Comparison of ENCODE assay signal across 14 cellular contexts in the genomic region with DNA sequence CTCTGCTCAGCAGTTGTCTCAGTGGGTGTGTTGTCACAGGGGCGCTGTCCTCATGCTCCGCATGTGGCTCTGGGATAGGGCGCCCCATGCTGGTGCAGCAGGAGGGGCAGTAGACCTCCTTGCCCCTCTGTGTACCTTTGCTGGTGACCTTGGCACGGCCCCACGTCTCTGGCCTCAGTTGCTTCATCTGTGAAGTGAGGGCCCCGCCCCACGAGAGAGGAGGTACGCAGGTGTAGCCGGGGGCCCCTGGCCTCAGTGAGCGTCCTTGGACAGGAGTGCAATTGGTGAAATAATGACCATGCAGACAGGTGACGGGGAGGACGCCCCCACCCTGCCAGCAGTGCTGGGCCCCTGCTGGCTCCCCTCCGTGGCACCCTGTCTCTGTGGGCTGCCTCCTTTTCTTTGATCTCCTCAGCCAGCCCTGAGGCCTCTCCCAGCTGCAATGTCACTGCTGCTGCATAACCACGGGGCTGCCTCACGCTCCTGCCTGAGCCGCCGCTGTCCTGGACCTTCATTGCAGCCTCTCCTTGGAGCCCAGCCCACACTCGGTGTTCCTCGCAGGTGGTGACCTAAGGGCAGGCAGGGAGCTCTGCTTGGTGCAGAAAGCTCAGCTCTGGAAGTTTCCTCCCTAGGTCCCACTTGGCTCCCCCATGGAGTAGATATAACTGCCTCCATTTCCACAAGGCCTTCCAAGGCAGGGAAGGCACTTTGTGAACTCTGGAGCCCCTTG.
"Had no signal": no experiment of that assay in that cellular context is flagged by ENCODE, and none has a peak within 500 bp of the region (broad histone marks: within the 10 kb centered on the region; RNA-seq: fewer than 3 reads in every experiment).

No MANE protein-coding gene starts in this region.

- H3K27me3 Mint-ChIP-seq: activated naive CD8-positive, alpha-beta T cell treated with anti-CD3 and anti-CD28 coated beads, Interleukin-2, amount 50 U/mL, for 24 hours; naive thymus-derived CD8-positive, alpha-beta T cell; stimulated activated naive CD8-positive, alpha-beta T cell treated with anti-CD3 and anti-CD28 coated beads, Interleukin-15, Interleukin-2, amounts not matched to agents 100 ng/mL and 50 ng/mL, for 24 hours had no signal

- H3K27ac Mint-ChIP-seq: activated naive CD8-positive, alpha-beta T cell treated with anti-CD3 and anti-CD28 coated beads, Interleukin-2, amount 50 U/mL, for 24 hours; activated T-helper 1 cell treated with anti-CD3 and anti-CD28 coated beads, Interleukin-12 subunit alpha, Interleukin-12 subunit beta, Interleukin-2, Interleukin-4 antibody, amounts not matched to agents 30 ng/mL and 10 ng/mL and 1 ng/mL, durations not matched to agents 14 hours and 24 hours and 36 hours; naive thymus-derived CD8-positive, alpha-beta T cell; stimulated activated naive CD8-positive, alpha-beta T cell treated with anti-CD3 and anti-CD28 coated beads, Interleukin-15, Interleukin-2, amounts not matched to agents 100 ng/mL and 50 ng/mL, for 24 hours had no signal

- H3K9me3 ChIP-seq: gastrocnemius medialis, prostate gland had no signal

- H3K4me1 Mint-ChIP-seq: activated naive CD8-positive, alpha-beta T cell treated with anti-CD3 and anti-CD28 coated beads, Interleukin-2, amount 50 U/mL, for 24 hours had no signal

- H3K4me3 Mint-ChIP-seq: activated naive CD8-positive, alpha-beta T cell treated with anti-CD3 and anti-CD28 coated beads, Interleukin-2, amount 50 U/mL, for 24 hours; activated T-helper 1 cell treated with anti-CD3 and anti-CD28 coated beads, Interleukin-12 subunit alpha, Interleukin-12 subunit beta, Interleukin-2, Interleukin-4 antibody, amounts not matched to agents 30 ng/mL and 10 ng/mL and 1 ng/mL, durations not matched to agents 14 hours and 24 hours and 36 hours; naive thymus-derived CD8-positive, alpha-beta T cell; stimulated activated naive CD8-positive, alpha-beta T cell treated with anti-CD3 and anti-CD28 coated beads, Interleukin-15, Interleukin-2, amounts not matched to agents 100 ng/mL and 50 ng/mL, for 24 hours had no signal

- H3K4me1 ChIP-seq: gastrocnemius medialis, prostate gland had no signal

- H3K27ac ChIP-seq: epithelial cell of prostate, gastrocnemius medialis, prostate gland, thoracic aorta had no signal

- DNase-seq: activated CD4-positive, alpha-beta T cell treated with anti-CD3 and anti-CD28 coated beads, Interleukin-2, amount 50 U/mL, for 4 hours; activated CD4-positive, CD25-positive, alpha-beta regulatory T cell treated with anti-CD3 and anti-CD28 coated beads, Interleukin-2, amount 50 U/mL, for 72 hours; activated naive CD4-positive, alpha-beta T cell treated with Interleukin-2 at 50 U/mL for 16 hours; activated naive CD8-positive, alpha-beta T cell treated with anti-CD3 and anti-CD28 coated beads, Interleukin-2, amount 50 U/mL, for 24 hours; effector memory CD4-positive, alpha-beta T cell; gastrocnemius medialis; naive thymus-derived CD8-positive, alpha-beta T cell; stimulated activated CD4-positive, alpha-beta T cell treated with anti-CD3 and anti-CD28 coated beads, Interleukin-2, amount 100 ng/mL, for 48 hours; T-helper 9 cell had no signal

- H3K27me3 ChIP-seq: gastrocnemius medialis had no signal

- H3K4me3 ChIP-seq: gastrocnemius medialis, prostate gland, thoracic aorta had no signal
